ENCODE assay signal across 10 cellular contexts in the genomic region with DNA sequence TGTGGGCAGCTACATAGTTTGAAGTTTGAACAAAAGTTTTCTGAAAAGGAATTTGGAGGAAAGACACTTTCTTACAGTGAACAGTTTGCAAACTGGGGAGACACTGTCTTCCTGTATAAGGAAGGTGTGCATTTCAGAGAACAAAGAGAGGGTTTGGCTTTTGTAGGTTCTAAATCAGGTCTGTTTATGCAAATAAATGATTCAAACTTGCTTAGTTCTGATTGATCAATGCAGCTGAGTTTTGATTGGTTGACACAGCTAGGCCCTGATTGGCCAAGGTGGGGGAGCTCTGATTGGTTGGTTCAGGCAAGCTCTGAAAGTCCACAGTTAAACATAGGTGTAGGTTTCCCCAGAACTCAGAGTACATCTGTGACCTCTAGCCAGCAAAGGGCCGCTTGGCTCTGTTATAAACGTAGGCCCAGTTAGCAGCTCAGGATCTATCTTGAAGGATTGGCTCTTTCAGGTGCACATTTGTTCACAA.
DNase-seq lines count a peak whose midpoint lies in the region; ATAC-seq and TF ChIP-seq lines count a peak whose summit lies in the region.
"Had no signal": no experiment of that assay in that cellular context is flagged by ENCODE, and none has a peak within 500 bp of the region (broad histone marks: within the 10 kb centered on the region; RNA-seq: fewer than 3 reads in every experiment).

No MANE protein-coding gene starts in this region.

- intact Hi-C loops in natural killer cell (cut with micrococcal nuclease) = no loop called here
- intact Hi-C loops in OCI-LY7 (cut with micrococcal nuclease; ENCODE audit: unreplicated experiment) = loop anchor here (5.0 to 10.0 kb wide), 2 partner anchors 537 to 924 kb away; a partner anchor contains a TSS
- intact Hi-C loops in heart right ventricle (cut with DNase I) = loop anchor here in 2 of 10 donors (5.0 to 10.0 kb wide), 3 partner anchors 104 to 197 kb away; a partner anchor contains a TSS

- H3K4me2 ChIP-seq in OCI-LY7 (ENCODE audit: low read length) = peak overlapping the region; percentile 72

- POLR2A ChIA-PET in OCI-LY7 (lab: Charles Lee) = interaction anchor here (0.6 to 7.5 kb wide), 13 partner anchors 10 to 743 kb away, joined by 3 to 283 read pairs (median 4); no protein-coding TSS in a partner anchor

- peaks cover 8% of the 10 kb centered on the region for H3K36me3 Mint-ChIP-seq in natural killer cell treated with Interleukin-12 subunit alpha and Interleukin-12 subunit beta and Interleukin-15 and Interleukin-18, amount 100 ng/mL, for 72 hours
- no peaks in the 10 kb centered on the region for H3K36me3 Mint-ChIP-seq in natural killer cell

- peak overlapping the region; percentile 69 to 85 for H3K27ac Mint-ChIP-seq in natural killer cell treated with Interleukin-12 subunit alpha and Interleukin-12 subunit beta and Interleukin-15 and Interleukin-18, amount 100 ng/mL, for 72 hours
- peak overlapping the region in 1 of 2 donors; percentile 72 for H3K27ac Mint-ChIP-seq in natural killer cell

- 97 to 99% methylated on average over 2 of the region's 2 CpGs for WGBS in heart right ventricle, 2 donors

- no peaks in the 10 kb centered on the region for H4K20me1 ChIP-seq in OCI-LY7 (ENCODE audit: insufficient read depth, low read length)
- H4K20me1 ChIP-seq: BLaER1 treated with 17β-estradiol and CSF1 and Interleukin-3, amounts not matched to agents 10 nM and 100 nM had no signal

- peaks cover 6% of the 10 kb centered on the region for H3K9me3 Mint-ChIP-seq in natural killer cell treated with Interleukin-12 subunit alpha and Interleukin-12 subunit beta and Interleukin-15 and Interleukin-18, amount 100 ng/mL, for 72 hours
- H3K9me3 Mint-ChIP-seq in natural killer cell = no peaks in the 10 kb centered on the region

- H3K4me1 ChIP-seq in OCI-LY7 (ENCODE audit: insufficient read depth, low read length, poor library complexity, severe bottlenecking) (peaks cover 64% of the 10 kb centered on the region), heart right ventricle (peaks cover 0 to 30% (median 19%) of the 10 kb centered on the region in 9 donors)

- peak overlapping the region; percentile 96 for H3K27ac ChIP-seq in OCI-LY7 (ENCODE audit: low read depth, low read length, poor library complexity, severe bottlenecking)
- peak overlapping the region; percentile 31 for H3K27ac ChIP-seq in temporal lobe (ENCODE audit: low read depth, low read length)
- H3K27ac ChIP-seq in heart right ventricle = peak overlapping the region in 1 of 10 donors; percentile 56
- H3K27ac ChIP-seq: BLaER1 treated with 17β-estradiol and CSF1 and Interleukin-3, amounts not matched to agents 10 nM and 100 nM had no signal

- H3K27me3 ChIP-seq in heart right ventricle = no peaks in the 10 kb centered on the region
- H3K27me3 ChIP-seq: BLaER1 treated with 17β-estradiol and CSF1 and Interleukin-3, amounts not matched to agents 10 nM and 100 nM had no signal

- CTCF ChIA-PET in OCI-LY7 (lab: Charles Lee; ENCODE audit: unreplicated experiment) = interaction anchor here (2.0 to 2.9 kb wide), 2 partner anchors 12 to 16 kb away, joined by 13 to 16 read pairs; no protein-coding TSS in a partner anchor

- DNase-seq in natural killer cell treated with Interleukin-12 subunit alpha and Interleukin-12 subunit beta and Interleukin-15 and Interleukin-18, amount 100 ng/mL, for 72 hours (ENCODE audit: low spot score) = no peak
- DNase-seq in natural killer cell = no peak
- peak; percentile 64 for DNase-seq in OCI-LY7 (ENCODE audit: low spot score)
- DNase-seq in HuH-7.5 (ENCODE audit: low spot score) = no peak
- DNase-seq in heart right ventricle = no peak
- DNase-seq in NCI-H526 (lab: John Stamatoyannopoulos, UW) = no peak
- DNase-seq: KBM-7 had no signal

- no peak for ATAC-seq in natural killer cell treated with Interleukin-12 subunit alpha and Interleukin-12 subunit beta and Interleukin-15 and Interleukin-18, amount 100 ng/mL, for 72 hours
- ATAC-seq in natural killer cell = no peak
- ATAC-seq in HG02678 (IDR thresholded peaks at IDR 0.05; ENCODE audit: unreplicated experiment) = peak; percentile 36
- no peak for ATAC-seq in heart right ventricle

- no peaks in the 10 kb centered on the region for H3K27me3 Mint-ChIP-seq in natural killer cell treated with Interleukin-12 subunit alpha and Interleukin-12 subunit beta and Interleukin-15 and Interleukin-18, amount 100 ng/mL, for 72 hours
- H3K27me3 Mint-ChIP-seq in natural killer cell (ENCODE audit: low read depth in 2 of 2) = no peaks in the 10 kb centered on the region

- peaks cover 19 to 42% of the 10 kb centered on the region in 2 donors for H3K4me1 Mint-ChIP-seq in natural killer cell treated with Interleukin-12 subunit alpha and Interleukin-12 subunit beta and Interleukin-15 and Interleukin-18, amount 100 ng/mL, for 72 hours (ENCODE audit: low read depth in 2 of 2)
- H3K4me1 Mint-ChIP-seq in natural killer cell = peaks cover 16 to 17% of the 10 kb centered on the region in 2 donors

- H3K36me3 ChIP-seq in OCI-LY7 (ENCODE audit: insufficient read depth, low read length) (peaks cover 11% of the 10 kb centered on the region), heart right ventricle (no peaks in the 10 kb centered on the region)
- H3K36me3 ChIP-seq: BLaER1 treated with 17β-estradiol and CSF1 and Interleukin-3, amounts not matched to agents 10 nM and 100 nM had no signal

- peaks cover 18% of the 10 kb centered on the region for H3K9me3 ChIP-seq in OCI-LY7 (ENCODE audit: low read length)
- H3K9me3 ChIP-seq in heart right ventricle = peaks cover 0 to 12% (median 0%) of the 10 kb centered on the region in 11 donors

- peak overlapping the region; percentile 83; the same call in 1 of the 2 replicates for H2AFZ ChIP-seq in OCI-LY7 (ENCODE audit: low read length)

- H3K4me3 Mint-ChIP-seq in natural killer cell treated with Interleukin-12 subunit alpha and Interleukin-12 subunit beta and Interleukin-15 and Interleukin-18, amount 100 ng/mL, for 72 hours = peak overlapping the region; percentile 25
- no peak overlapping the region for H3K4me3 Mint-ChIP-seq in natural killer cell

- peak overlapping the region; percentile 50 for H3K4me3 ChIP-seq in OCI-LY7 (ENCODE audit: low read depth, low read length, poor library complexity, severe bottlenecking)
- no peak overlapping the region for H3K4me3 ChIP-seq in heart right ventricle
- H3K4me3 ChIP-seq: BLaER1 treated with 17β-estradiol and CSF1 and Interleukin-3, amounts not matched to agents 10 nM and 100 nM had no signal

- TF ChIP-seq CTCF in natural killer cell (IDR thresholded peaks at IDR 0.05) (no peak), OCI-LY7 (conservative IDR thresholded peaks at IDR 0.05; ENCODE audit: low read length) (no peak), heart right ventricle (IDR thresholded peaks at IDR 0.05) (no peak)

- no TSS peak for BruUV-seq in OCI-LY7 (replicated peaks; lab: Mats Ljungman, UMichigan)

- no peaks in the 10 kb centered on the region for H3K79me2 ChIP-seq in OCI-LY7 (ENCODE audit: insufficient read depth, low read depth, low read length)

- H3K9me2 ChIP-seq in OCI-LY7 (ENCODE audit: insufficient read depth, low read length) = no peaks in the 10 kb centered on the region
